In genomic region chr11:107018902-107019493, GRCh38 we compare ENCODE assay signal across 8 cellular contexts. TPM values are rescaled to one million over a fixed set of nuclear protein-coding genes. Genes with fewer than 3 reads are reported as not detected.
DNase-seq lines count a peak whose midpoint lies in the region; ATAC-seq and TF ChIP-seq lines count a peak whose summit lies in the region.

No MANE protein-coding gene starts in this region.

- ATAC-seq in GM21423 (IDR thresholded peaks at IDR 0.05; ENCODE audit: unreplicated experiment) (no peak), HG02588 (IDR thresholded peaks at IDR 0.05; ENCODE audit: unreplicated experiment) (no peak)

- peak overlapping the region; percentile 81 for H3K27ac ChIP-seq in left ventricle myocardium inferior (replicated peaks)

- no peaks in the 10 kb centered on the region for H3K9me3 ChIP-seq in left ventricle myocardium inferior (replicated peaks)

- intact Hi-C loops in left ventricle myocardium inferior (cut with micrococcal nuclease), result no loop called here
- intact Hi-C loops in posterior cingulate gyrus (cut with DNase I), result loop anchor here (5.0 kb wide), 2 partner anchors 297 to 932 kb away; no protein-coding TSS in a partner anchor

- DNase-seq in G401 (ENCODE audit: low spot score) (peak; percentile 79), LNCaP clone FGC (ENCODE audit: low read depth) (peak; percentile 30), anterior cingulate cortex (lab: John Stamatoyannopoulos, UW) (peak in 54 of 58 donors; percentile 15 to 84 (median 52)), left ventricle myocardium inferior (peak; percentile 50), posterior cingulate gyrus (peak; percentile 47 to 95 (median 73)), NCI-H774 (lab: John Stamatoyannopoulos, UW) (no peak)

- peak overlapping the region; percentile 33 for H3K4me3 ChIP-seq in LNCaP clone FGC (ENCODE audit: low read depth, low read length)
- H3K4me3 ChIP-seq in left ventricle myocardium inferior, result peak overlapping the region; percentile 67

- peaks cover 79% of the 10 kb centered on the region for H3K27me3 ChIP-seq in left ventricle myocardium inferior (ENCODE audit: low read depth)

- in situ Hi-C loops in G401 (cut with HindIII; ENCODE audit: low sequenced_read_pairs), result no loop called here

- TF ChIP-seq CTCF in LNCaP clone FGC (IDR thresholded peaks at IDR 0.05; ENCODE audit: control insufficient read depth, extremely low read depth, insufficient read depth) (no peak), left ventricle myocardium inferior (IDR thresholded peaks at IDR 0.05; ENCODE audit: borderline replicate concordance) (no peak)

- no peaks in the 10 kb centered on the region for H3K36me3 ChIP-seq in left ventricle myocardium inferior

- H3K4me1 ChIP-seq in left ventricle myocardium inferior, result peaks cover 21% of the 10 kb centered on the region

RNA-seq across cellular contexts. Expression of gene GUCY1A2, which starts 0.7 kb away (rescaled TPM):
- 7.6 and 13.8 TPM in 2 replicates for total RNA-seq in G401 (2014; rRNA removed; shearing (Covaris generic))
- 10.2 TPM for total RNA-seq in left ventricle myocardium inferior
